In genomic region chr15:38079236-38079635, GRCh38 we compare ENCODE assay signal across 24 cellular contexts.
"Had no signal": no experiment of that assay in that cellular context is flagged by ENCODE, and none has a peak within 500 bp of the region (broad histone marks: within the 10 kb centered on the region; RNA-seq: fewer than 3 reads in every experiment).

No MANE protein-coding gene starts in this region.

- H3K27me3 ChIP-seq: breast epithelium, MG63 had no signal

- H3K4me3 ChIP-seq: breast epithelium, MG63, PC-9 had no signal

- DNase-seq: activated B cell treated with CpG ODN at 0.5 μM for 24 hours; activated CD4-positive, alpha-beta T cell treated with anti-CD3 and anti-CD28 coated beads for 1 hour; activated CD4-positive, alpha-beta T cell treated with anti-CD3 and anti-CD28 coated beads, Interleukin-2, amount 10 ng/mL, durations not matched to agents 24 days and 14 days; activated CD4-positive, alpha-beta T cell treated with anti-CD3 and anti-CD28 coated beads, Interleukin-2, amount 50 U/mL, for 48 hours; activated CD8-positive, alpha-beta memory T cell treated with anti-CD3 and anti-CD28 coated beads, Interleukin-2, amount 10 ng/mL, durations not matched to agents 7 days and 5 days; activated effector memory CD4-positive, alpha-beta T cell treated with Interleukin-2 at 50 U/mL for 16 hours; activated naive CD4-positive, alpha-beta T cell; activated T-cell treated with anti-CD3 and anti-CD28 coated beads, Interleukin-2, amount 50 U/mL, for 24 hours; aorta; caudate nucleus; MG63; NCI-H1105; NCI-H1436 treated with DMSO at 0.1 percent for 48 hours; NCI-H187; NCI-H2081; NCI-H510A treated with DMSO at 0.1 percent for 48 hours; NCI-H69; PC-9; SIG-M5; T-cell; T-helper 2 cell; T1000 had no signal

- H3K36me3 ChIP-seq: breast epithelium, MG63 had no signal

- H3K27ac ChIP-seq: breast epithelium, PC-9 had no signal

- H3K4me2 ChIP-seq: PC-9 had no signal

- H3K9me3 ChIP-seq: breast epithelium, MG63 had no signal

- FAIRE-seq: TTC549 had no signal

- H2AFZ ChIP-seq: PC-9 had no signal

- H3K4me1 ChIP-seq: breast epithelium had no signal

- ATAC-seq: activated CD8-positive, alpha-beta memory T cell treated with anti-CD3 and anti-CD28 coated beads, Interleukin-2, amount 10 ng/mL, durations not matched to agents 7 days and 5 days; T-cell had no signal
